1 cellular context compared by ENCODE assay signal in the genomic region with DNA sequence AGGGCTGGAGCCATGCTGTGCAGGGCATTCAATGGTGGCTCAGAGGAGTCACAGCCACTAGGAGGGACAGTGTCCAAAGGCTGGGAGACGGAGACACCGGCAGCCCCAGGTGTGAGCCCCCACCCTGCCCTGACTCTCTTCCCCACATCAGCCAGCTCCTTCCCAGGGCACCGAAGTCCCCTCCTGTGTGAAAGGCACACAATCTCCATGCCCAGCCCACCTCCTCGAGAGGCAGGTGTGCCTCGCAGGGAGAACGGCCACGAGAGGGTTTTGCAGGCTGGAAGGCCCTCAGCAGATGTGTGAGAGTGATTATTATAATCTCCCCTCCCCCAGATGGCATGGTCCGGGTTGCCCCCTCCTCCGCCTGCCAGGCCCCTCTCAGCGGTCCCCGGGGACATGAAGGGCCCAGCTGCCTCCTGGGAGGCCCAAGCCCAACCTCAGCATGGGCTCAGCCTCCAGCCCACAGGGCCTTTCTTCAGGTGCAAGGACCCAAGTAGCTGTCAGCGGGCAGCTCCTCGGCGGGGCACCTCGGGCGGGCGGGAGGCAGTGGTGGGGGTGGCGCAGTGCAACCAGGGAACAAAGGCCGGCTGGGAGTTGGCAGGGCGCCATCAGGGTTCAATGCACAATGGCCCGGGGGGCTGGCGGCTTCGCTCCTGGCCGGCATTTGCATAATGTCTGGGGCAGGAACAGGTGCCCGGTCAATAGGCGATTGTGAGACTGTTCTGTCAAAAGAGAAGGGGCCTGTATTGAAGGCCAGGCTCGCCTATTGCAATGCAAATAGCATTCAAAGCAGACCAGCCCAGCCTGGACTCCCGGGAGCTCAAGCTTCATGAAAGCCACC.
TF ChIP-seq lines count a peak whose summit lies in the region.

No MANE protein-coding gene starts in this region.

TF ChIP-seq in HepG2, 621 proteins besides CTCF, POLR2A, EP300 and RAD21 (continued from another document and continues in another):
- TF ChIP-seq ZFP91 (CRISPR knock-in tag; IDR thresholded peaks at IDR 0.05; ENCODE audit: borderline replicate concordance) = peak; percentile 29; the same call in 1 of the 2 replicates
- no peak for TF ChIP-seq ZNF788 (CRISPR knock-in tag; IDR thresholded peaks at IDR 0.05; ENCODE audit: borderline replicate concordance)
- TF ChIP-seq ZNF484 (CRISPR knock-in tag; IDR thresholded peaks at IDR 0.05; ENCODE audit: borderline replicate concordance, low read depth) = no peak
- TF ChIP-seq ZNF337 (CRISPR knock-in tag; IDR thresholded peaks at IDR 0.05; ENCODE audit: borderline replicate concordance, low read depth) = no peak
- no peak for TF ChIP-seq REL (CRISPR knock-in tag; conservative IDR thresholded peaks at IDR 0.05)
- TF ChIP-seq, protein P1, sequence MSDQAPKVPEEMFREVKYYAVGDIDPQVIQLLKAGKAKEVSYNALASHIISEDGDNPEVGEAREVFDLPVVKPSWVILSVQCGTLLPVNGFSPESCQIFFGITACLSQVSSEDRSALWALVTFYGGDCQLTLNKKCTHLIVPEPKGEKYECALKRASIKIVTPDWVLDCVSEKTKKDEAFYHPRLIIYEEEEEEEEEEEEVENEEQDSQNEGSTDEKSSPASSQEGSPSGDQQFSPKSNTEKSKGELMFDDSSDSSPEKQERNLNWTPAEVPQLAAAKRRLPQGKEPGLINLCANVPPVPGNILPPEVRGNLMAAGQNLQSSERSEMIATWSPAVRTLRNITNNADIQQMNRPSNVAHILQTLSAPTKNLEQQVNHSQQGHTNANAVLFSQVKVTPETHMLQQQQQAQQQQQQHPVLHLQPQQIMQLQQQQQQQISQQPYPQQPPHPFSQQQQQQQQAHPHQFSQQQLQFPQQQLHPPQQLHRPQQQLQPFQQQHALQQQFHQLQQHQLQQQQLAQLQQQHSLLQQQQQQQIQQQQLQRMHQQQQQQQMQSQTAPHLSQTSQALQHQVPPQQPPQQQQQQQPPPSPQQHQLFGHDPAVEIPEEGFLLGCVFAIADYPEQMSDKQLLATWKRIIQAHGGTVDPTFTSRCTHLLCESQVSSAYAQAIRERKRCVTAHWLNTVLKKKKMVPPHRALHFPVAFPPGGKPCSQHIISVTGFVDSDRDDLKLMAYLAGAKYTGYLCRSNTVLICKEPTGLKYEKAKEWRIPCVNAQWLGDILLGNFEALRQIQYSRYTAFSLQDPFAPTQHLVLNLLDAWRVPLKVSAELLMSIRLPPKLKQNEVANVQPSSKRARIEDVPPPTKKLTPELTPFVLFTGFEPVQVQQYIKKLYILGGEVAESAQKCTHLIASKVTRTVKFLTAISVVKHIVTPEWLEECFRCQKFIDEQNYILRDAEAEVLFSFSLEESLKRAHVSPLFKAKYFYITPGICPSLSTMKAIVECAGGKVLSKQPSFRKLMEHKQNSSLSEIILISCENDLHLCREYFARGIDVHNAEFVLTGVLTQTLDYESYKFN (CRISPR knock-in tag; conservative IDR thresholded peaks at IDR 0.05) = peak; percentile 48; the same call in 1 of the 2 replicates
- no peak for TF ChIP-seq ZNF562 (CRISPR knock-in tag; IDR thresholded peaks at IDR 0.05; ENCODE audit: borderline replicate concordance)
- no peak for TF ChIP-seq MBNL3 (CRISPR knock-in tag; conservative IDR thresholded peaks at IDR 0.05)
- TF ChIP-seq PRDM15 (CRISPR knock-in tag; IDR thresholded peaks at IDR 0.05) = no peak
- TF ChIP-seq RBAK (CRISPR knock-in tag; IDR thresholded peaks at IDR 0.05) = no peak
- no peak for TF ChIP-seq ZNF383 (CRISPR knock-in tag; IDR thresholded peaks at IDR 0.05; ENCODE audit: borderline replicate concordance)
- no peak for TF ChIP-seq ZNF530 (CRISPR knock-in tag; IDR thresholded peaks at IDR 0.05; ENCODE audit: low read depth)
- TF ChIP-seq MTA1 (CRISPR knock-in tag; IDR thresholded peaks at IDR 0.05; ENCODE audit: borderline replicate concordance) = no peak
- no peak for TF ChIP-seq ZNF558 (CRISPR knock-in tag; IDR thresholded peaks at IDR 0.05; ENCODE audit: borderline replicate concordance)
- no peak for TF ChIP-seq BRCA1 (CRISPR knock-in tag; IDR thresholded peaks at IDR 0.05)
- TF ChIP-seq HMGXB4 (CRISPR knock-in tag; IDR thresholded peaks at IDR 0.05; ENCODE audit: borderline replicate concordance in 1 of 2, low read depth in 1 of 2) = no peak
- no peak for TF ChIP-seq ZNF563 (CRISPR knock-in tag; IDR thresholded peaks at IDR 0.05)
- TF ChIP-seq PLRG1 (conservative IDR thresholded peaks at IDR 0.05) = no peak
- peak; percentile 43; the same call in 1 of the 2 replicates for TF ChIP-seq PHF21A (CRISPR knock-in tag; IDR thresholded peaks at IDR 0.05)
- no peak for TF ChIP-seq ZNF777 (CRISPR knock-in tag; IDR thresholded peaks at IDR 0.05)
- TF ChIP-seq ZFP36L2 (CRISPR knock-in tag; IDR thresholded peaks at IDR 0.05) = no peak
- no peak for TF ChIP-seq ZNF556 (CRISPR knock-in tag; IDR thresholded peaks at IDR 0.05; ENCODE audit: borderline replicate concordance)
- TF ChIP-seq RFXAP (CRISPR knock-in tag; IDR thresholded peaks at IDR 0.05; ENCODE audit: borderline replicate concordance) = no peak
- TF ChIP-seq ZNF292 (CRISPR knock-in tag; IDR thresholded peaks at IDR 0.05; ENCODE audit: borderline replicate concordance, low read depth) = 0 out of 2 replicates have a peak, but pooled peaks have one; percentile 18
- TF ChIP-seq RXRA (CRISPR knock-in tag; IDR thresholded peaks at IDR 0.05) = 0 out of 2 replicates have a peak, but pooled peaks have one; percentile 34
- no peak for TF ChIP-seq ZNF746 (CRISPR knock-in tag; IDR thresholded peaks at IDR 0.05)
- TF ChIP-seq, protein P2, sequence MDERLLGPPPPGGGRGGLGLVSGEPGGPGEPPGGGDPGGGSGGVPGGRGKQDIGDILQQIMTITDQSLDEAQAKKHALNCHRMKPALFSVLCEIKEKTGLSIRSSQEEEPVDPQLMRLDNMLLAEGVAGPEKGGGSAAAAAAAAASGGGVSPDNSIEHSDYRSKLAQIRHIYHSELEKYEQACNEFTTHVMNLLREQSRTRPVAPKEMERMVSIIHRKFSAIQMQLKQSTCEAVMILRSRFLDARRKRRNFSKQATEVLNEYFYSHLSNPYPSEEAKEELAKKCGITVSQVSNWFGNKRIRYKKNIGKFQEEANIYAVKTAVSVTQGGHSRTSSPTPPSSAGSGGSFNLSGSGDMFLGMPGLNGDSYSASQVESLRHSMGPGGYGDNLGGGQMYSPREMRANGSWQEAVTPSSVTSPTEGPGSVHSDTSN (CRISPR knock-in tag; IDR thresholded peaks at IDR 0.05) = no peak
- TF ChIP-seq FOXK2 (IDR thresholded peaks at IDR 0.05) = no peak
- no peak for TF ChIP-seq MXD4 (CRISPR knock-in tag; IDR thresholded peaks at IDR 0.05)
- TF ChIP-seq ZBED4 (CRISPR knock-in tag; IDR thresholded peaks at IDR 0.05; ENCODE audit: borderline replicate concordance) = no peak
- no peak for TF ChIP-seq IRF1 (CRISPR knock-in tag; IDR thresholded peaks at IDR 0.05; ENCODE audit: low read depth)
- TF ChIP-seq ZFX (CRISPR knock-in tag; IDR thresholded peaks at IDR 0.05; ENCODE audit: low read depth) = peak; percentile 43; the same call in 1 of the 2 replicates
- no peak for TF ChIP-seq ZFP36 (IDR thresholded peaks at IDR 0.05; ENCODE audit: borderline replicate concordance, low read depth, low read length, partially characterized antibody)
- TF ChIP-seq HNRNPK (IDR thresholded peaks at IDR 0.05; ENCODE audit: low read depth, low read length, poor library complexity, severe bottlenecking) = no peak
- TF ChIP-seq TARDBP (CRISPR knock-in tag; IDR thresholded peaks at IDR 0.05) = no peak
- 0 out of 2 replicates have a peak, but pooled peaks have one; percentile 45 for TF ChIP-seq FOXP4 (CRISPR knock-in tag; IDR thresholded peaks at IDR 0.05)
- TF ChIP-seq POGZ (CRISPR knock-in tag; IDR thresholded peaks at IDR 0.05) = no peak
- TF ChIP-seq ZNF644 (CRISPR knock-in tag; IDR thresholded peaks at IDR 0.05; ENCODE audit: low read depth) = no peak
- 0 out of 2 replicates have a peak, but pooled peaks have one; percentile 31 for TF ChIP-seq NFIB (CRISPR knock-in tag; IDR thresholded peaks at IDR 0.05; ENCODE audit: borderline replicate concordance)
